Comparison of ENCODE assay signal across 11 cellular contexts in genomic region chr5:159096555-159097460, GRCh38. TPM values are rescaled to one million over a fixed set of nuclear protein-coding genes. Genes with fewer than 3 reads are reported as not detected.
A peak's percentile ranks its signal among the peaks of the same experiment; 100 is the strongest.
DNase-seq lines count a peak whose midpoint lies in the region; ATAC-seq and TF ChIP-seq lines count a peak whose summit lies in the region.
"Had no signal": no experiment of that assay in that cellular context is flagged by ENCODE, and none has a peak within 500 bp of the region (broad histone marks: within the 10 kb centered on the region; RNA-seq: fewer than 3 reads in every experiment).

No MANE protein-coding gene starts in this region.

- peaks cover 17% of the 10 kb centered on the region for H3K4me1 ChIP-seq in body of pancreas
- no peaks in the 10 kb centered on the region for H3K4me1 ChIP-seq in mesendoderm (ENCODE audit: control insufficient read depth, low read depth, low read length)
- H3K4me1 ChIP-seq in transverse colon, result peaks cover 0 to 31% (median 15%) of the 10 kb centered on the region in 4 donors

- H4K8ac ChIP-seq in mesendoderm (ENCODE audit: low read depth, low read length), result no peak overlapping the region

- H3K27me3 ChIP-seq in body of pancreas (no peaks in the 10 kb centered on the region), mesendoderm (ENCODE audit: insufficient read depth, low read length, poor library complexity) (peaks cover 51% of the 10 kb centered on the region), transverse colon (peaks cover 92% of the 10 kb centered on the region)

- TF ChIP-seq CTCF in body of pancreas (IDR thresholded peaks at IDR 0.05) (no peak), transverse colon (IDR thresholded peaks at IDR 0.05) (no peak)

- peak overlapping the region; percentile 85 for H3K4me3 Mint-ChIP-seq in activated naive CD4-positive, alpha-beta T cell treated with anti-CD3 and anti-CD28 coated beads for 36 hours
- no peak overlapping the region for H3K4me3 Mint-ChIP-seq in activated T-helper 2 cell treated with anti-CD3 and anti-CD28 coated beads, Interferon-gamma antibody, Interleukin-2, Interleukin-4, amounts not matched to agents 10 μg/mL and 5 μg/mL and 100 μg/mL, durations not matched to agents 14 hours and 24 hours and 36 hours (ENCODE audit: low read depth)

- no peaks in the 10 kb centered on the region for H3K36me3 Mint-ChIP-seq in activated naive CD4-positive, alpha-beta T cell treated with anti-CD3 and anti-CD28 coated beads for 36 hours (ENCODE audit: low read depth)
- H3K36me3 Mint-ChIP-seq in activated naive CD4-positive, alpha-beta T cell treated with anti-CD3 and anti-CD28 coated beads, Interleukin-2, amount 50 U/mL, for 72 hours, result peaks cover 0 to 8% of the 10 kb centered on the region in 2 donors
- peaks cover 4% of the 10 kb centered on the region for H3K36me3 Mint-ChIP-seq in activated T-helper 2 cell treated with anti-CD3 and anti-CD28 coated beads, Interferon-gamma antibody, Interleukin-2, Interleukin-4, amounts not matched to agents 10 μg/mL and 5 μg/mL and 100 μg/mL, durations not matched to agents 14 hours and 24 hours and 36 hours (ENCODE audit: low read depth)

- H2BK120ac ChIP-seq in mesendoderm (ENCODE audit: low read depth, low read length), result no peak overlapping the region

- H2BK15ac ChIP-seq in mesendoderm (replicated peaks; ENCODE audit: low read depth), result no peak overlapping the region

- H3K9me3 Mint-ChIP-seq in activated naive CD4-positive, alpha-beta T cell treated with anti-CD3 and anti-CD28 coated beads for 36 hours, result no peaks in the 10 kb centered on the region
- H3K9me3 Mint-ChIP-seq in activated naive CD4-positive, alpha-beta T cell treated with anti-CD3 and anti-CD28 coated beads, Interleukin-2, amount 50 U/mL, for 72 hours, result no peaks in the 10 kb centered on the region
- H3K9me3 Mint-ChIP-seq in activated T-helper 2 cell treated with anti-CD3 and anti-CD28 coated beads, Interferon-gamma antibody, Interleukin-2, Interleukin-4, amounts not matched to agents 10 μg/mL and 5 μg/mL and 100 μg/mL, durations not matched to agents 14 hours and 24 hours and 36 hours, result no peaks in the 10 kb centered on the region
- H3K9me3 Mint-ChIP-seq: dendritic cell treated with granulocyte-macrophage colony-stimulating factor and Interleukin-4, amounts not matched to agents 40 ng/mL and 50 ng/mL, for 4 days had no signal

- in situ Hi-C loops in transverse colon (cut with MboI; ENCODE audit: low pct_ligation_motif_present in 1 of 4, low pct_unique_long_range_greater_than_20kb in 1 of 4, low sequenced_read_pairs in 3 of 4), result no loop called here

- H3K4me3 ChIP-seq in body of pancreas, result no peak overlapping the region
- no peak overlapping the region for H3K4me3 ChIP-seq in mesendoderm (ENCODE audit: low read length)
- H3K4me3 ChIP-seq in transverse colon, result peak overlapping the region in 3 of 4 donors; percentile 24 to 48 (median 40)

- H3K4me2 ChIP-seq in mesendoderm (ENCODE audit: low read length), result no peak overlapping the region

- H2BK5ac ChIP-seq in mesendoderm (ENCODE audit: low read length), result no peak overlapping the region

- no peak for TF ChIP-seq POLR2A in body of pancreas (IDR thresholded peaks at IDR 0.05)
- TF ChIP-seq POLR2A in transverse colon (IDR thresholded peaks at IDR 0.05), result no peak

- H3K56ac ChIP-seq in mesendoderm (ENCODE audit: low read length), result no peak overlapping the region

- H3K4me1 Mint-ChIP-seq in activated naive CD4-positive, alpha-beta T cell treated with anti-CD3 and anti-CD28 coated beads for 36 hours (ENCODE audit: low read depth), result peaks cover 33% of the 10 kb centered on the region
- H3K4me1 Mint-ChIP-seq in activated T-helper 2 cell treated with anti-CD3 and anti-CD28 coated beads, Interferon-gamma antibody, Interleukin-2, Interleukin-4, amounts not matched to agents 10 μg/mL and 5 μg/mL and 100 μg/mL, durations not matched to agents 14 hours and 24 hours and 36 hours (ENCODE audit: low read depth), result peaks cover 29% of the 10 kb centered on the region

- no peak overlapping the region for H2AK5ac ChIP-seq in mesendoderm (ENCODE audit: low read length)

- no peak overlapping the region for H3K18ac ChIP-seq in mesendoderm (ENCODE audit: low read length)

- no peak overlapping the region for H4K5ac ChIP-seq in mesendoderm (ENCODE audit: low read length)

- TF ChIP-seq EP300 in transverse colon (IDR thresholded peaks at IDR 0.05; ENCODE audit: low read depth), result no peak

- no peak overlapping the region for H3K23ac ChIP-seq in mesendoderm (ENCODE audit: low read length)

- H3K79me2 ChIP-seq in mesendoderm (ENCODE audit: control insufficient read depth, insufficient read depth, low read length), result no peaks in the 10 kb centered on the region

- H3K9ac ChIP-seq in mesendoderm (ENCODE audit: low read length), result no peak overlapping the region

- H3K27me3 Mint-ChIP-seq in activated naive CD4-positive, alpha-beta T cell treated with anti-CD3 and anti-CD28 coated beads for 36 hours (ENCODE audit: low read depth), result peaks cover 42% of the 10 kb centered on the region
- H3K27me3 Mint-ChIP-seq in activated T-helper 2 cell treated with anti-CD3 and anti-CD28 coated beads, Interferon-gamma antibody, Interleukin-2, Interleukin-4, amounts not matched to agents 10 μg/mL and 5 μg/mL and 100 μg/mL, durations not matched to agents 14 hours and 24 hours and 36 hours (ENCODE audit: low read depth), result peaks cover 78% of the 10 kb centered on the region

- ATAC-seq in activated naive CD4-positive, alpha-beta T cell treated with anti-CD3 and anti-CD28 coated beads, Interleukin-2, amount 50 U/mL, for 72 hours, result no peak
- no peak for ATAC-seq in body of pancreas
- ATAC-seq in HG03135 (IDR thresholded peaks at IDR 0.05; ENCODE audit: unreplicated experiment), result no peak

- WGBS in body of pancreas, 2 donors, result 24 to 34% methylated on average over 39 to 55 of the region's 55 CpGs
- WGBS in mesendoderm (ENCODE audit: extremely low coverage, insufficient coverage, low lambda C conversion rate), result no CpG with 5 or more reads among the region's 55 CpGs
- 40 to 44% methylated on average over 10 to 55 of the region's 55 CpGs for WGBS in transverse colon (ENCODE audit: low coverage in 1 of 2), 2 donors

- no peaks in the 10 kb centered on the region for H3K79me1 ChIP-seq in mesendoderm (ENCODE audit: low read length)

- intact Hi-C loops in activated naive CD4-positive, alpha-beta T cell treated with anti-CD3 and anti-CD28 coated beads for 36 hours (cut with micrococcal nuclease), result loop anchor here (5.0 to 10.0 kb wide), 2 partner anchors 115 to 552 kb away; no protein-coding TSS in a partner anchor
- intact Hi-C loops in body of pancreas (cut with DNase I), result no loop called here
- intact Hi-C loops in transverse colon (cut with DNase I; ENCODE audit: low total_unique reads), result no loop called here
- intact Hi-C loops in activated T-helper 2 cell treated with anti-CD3 and anti-CD28 coated beads, Interferon-gamma antibody, Interleukin-2, Interleukin-4, amounts not matched to agents 10 μg/mL and 5 μg/mL and 100 μg/mL, durations not matched to agents 14 hours and 24 hours and 36 hours (cut with micrococcal nuclease), result no loop called here

- CTCF ChIA-PET in activated naive CD4-positive, alpha-beta T cell treated with anti-CD3 and anti-CD28 coated beads for 36 hours (lab: Charles Lee), result interaction anchor here (0.7 kb wide), 2 partner anchors 585 to 1487 kb away, joined by 3 read pairs; no protein-coding TSS in a partner anchor

- H3K9me3 ChIP-seq in body of pancreas (no peaks in the 10 kb centered on the region), transverse colon (no peaks in the 10 kb centered on the region)

- H3K4ac ChIP-seq in mesendoderm (ENCODE audit: low read depth, low read length), result no peak overlapping the region

- no peak overlapping the region for H3K27ac Mint-ChIP-seq in activated naive CD4-positive, alpha-beta T cell treated with anti-CD3 and anti-CD28 coated beads for 36 hours
- H3K27ac Mint-ChIP-seq in activated naive CD4-positive, alpha-beta T cell treated with anti-CD3 and anti-CD28 coated beads, Interleukin-2, amount 50 U/mL, for 72 hours, result no peak overlapping the region
- no peak overlapping the region for H3K27ac Mint-ChIP-seq in activated T-helper 2 cell treated with anti-CD3 and anti-CD28 coated beads, Interferon-gamma antibody, Interleukin-2, Interleukin-4, amounts not matched to agents 10 μg/mL and 5 μg/mL and 100 μg/mL, durations not matched to agents 14 hours and 24 hours and 36 hours
- H3K27ac Mint-ChIP-seq: dendritic cell treated with granulocyte-macrophage colony-stimulating factor and Interleukin-4, amounts not matched to agents 40 ng/mL and 50 ng/mL, for 4 days had no signal

- H3K36me3 ChIP-seq in body of pancreas (replicated peaks in 1 of 2; ENCODE audit: insufficient read depth in 1 of 2, low read depth in 2 of 2) (no peaks in the 10 kb centered on the region), mesendoderm (ENCODE audit: control insufficient read depth, insufficient read depth, low read length) (no peaks in the 10 kb centered on the region), transverse colon (no peaks in the 10 kb centered on the region)

- no peak for DNase-seq in activated naive CD4-positive, alpha-beta T cell treated with anti-CD3 and anti-CD28 coated beads for 36 hours
- no peak for DNase-seq in activated naive CD4-positive, alpha-beta T cell treated with anti-CD3 and anti-CD28 coated beads, Interleukin-2, amount 50 U/mL, for 72 hours (ENCODE audit: low spot score in 2 of 2)
- DNase-seq in body of pancreas (no peak), mesendoderm (peak; percentile 47), transverse colon (no peak), T-helper 9 cell (no peak)
- DNase-seq in activated T-helper 2 cell treated with anti-CD3 and anti-CD28 coated beads, Interferon-gamma antibody, Interleukin-2, Interleukin-4, amounts not matched to agents 10 μg/mL and 5 μg/mL and 100 μg/mL, durations not matched to agents 14 hours and 24 hours and 36 hours (ENCODE audit: low spot score), result no peak
- DNase-seq: Kasumi-1, T1000 had no signal

- H3K27ac ChIP-seq in body of pancreas, result peak overlapping the region in 3 of 4 donors; percentile 2 to 55 (median 21)
- no peak overlapping the region for H3K27ac ChIP-seq in mesendoderm (ENCODE audit: low read depth, low read length)
- H3K27ac ChIP-seq in transverse colon, result peak overlapping the region; percentile 14 to 70 (median 60)

RNA-seq across cellular contexts. Expression of gene EBF1, which starts 2.9 kb away (rescaled TPM):
- under 1 TPM in 1 of 2 experiments, not detected in 1; 0.20 TPM for total RNA-seq in activated naive CD4-positive, alpha-beta T cell treated with anti-CD3 and anti-CD28 coated beads for 36 hours
- under 1 TPM; 0.41 to 0.52 TPM for total RNA-seq in activated naive CD4-positive, alpha-beta T cell treated with anti-CD3 and anti-CD28 coated beads, Interleukin-2, amount 50 U/mL, for 72 hours
- 1 to 10 TPM; 5.4 to 6.6 TPM for total RNA-seq in body of pancreas
- 0.06 TPM for polyA plus RNA-seq in mesendoderm (2013, experiment 1 of 2)
- 0.11 TPM for polyA plus RNA-seq in mesendoderm (2013, experiment 2 of 2)
- 10 to 100 TPM in 2 of 4 donors, 1 to 10 TPM in 2; 5.3 to 23.6 (median 10.1) TPM for total RNA-seq in transverse colon
- 0.16 TPM in 1 of 2 replicates, not detected in the other for total RNA-seq in activated T-helper 2 cell treated with anti-CD3 and anti-CD28 coated beads, Interferon-gamma antibody, Interleukin-2, Interleukin-4, amounts not matched to agents 10 μg/mL and 5 μg/mL and 100 μg/mL, durations not matched to agents 14 hours and 24 hours and 36 hours

Comparison
In these comparisons a context has a peak if more than half of its experiments do, and no peak if none do; other contexts are left out.
1. H3K4me3 ChIP-seq: peak in transverse colon (3 of 4); none in body of pancreas (0 of 2) and mesendoderm (single experiment).